ENCODE assay signal across 8 cellular contexts in the genomic region with DNA sequence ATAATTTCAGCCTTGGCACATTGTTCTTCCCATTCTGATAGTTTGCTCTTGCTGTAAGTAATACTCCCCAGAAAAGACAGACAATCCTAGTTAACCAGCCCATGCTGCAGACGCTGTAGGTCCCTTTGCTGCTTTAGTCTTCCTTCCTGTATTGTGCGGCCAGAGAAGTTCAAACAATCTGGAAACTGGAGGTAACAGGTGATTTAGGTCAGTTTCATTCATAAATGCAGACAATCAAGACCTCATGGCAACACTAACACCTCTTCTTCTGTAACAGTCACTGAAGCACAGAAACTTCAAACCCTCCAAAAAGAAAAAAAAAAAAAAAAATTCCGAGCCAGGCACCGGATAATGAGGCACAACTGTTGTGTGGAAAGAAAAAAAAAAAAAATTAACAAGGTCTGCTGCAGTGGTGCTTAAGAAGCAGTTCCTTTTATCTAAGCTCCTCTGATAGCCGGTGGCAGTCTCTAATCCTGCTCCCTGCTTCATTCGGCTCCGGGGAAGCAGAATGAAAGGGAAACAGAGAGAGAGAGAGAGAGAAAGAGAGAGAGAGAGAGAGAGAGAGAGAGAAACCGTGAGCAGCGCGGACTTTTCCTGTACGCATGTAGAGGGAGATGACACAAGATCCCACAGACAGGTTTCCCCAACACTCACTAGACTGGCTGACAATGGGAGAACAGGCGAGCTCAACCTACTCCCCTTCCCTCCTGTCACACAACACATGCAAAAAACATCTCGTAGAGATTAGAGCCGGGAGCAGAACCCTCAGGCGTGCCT. TPM values are rescaled to one million over a fixed set of nuclear protein-coding genes. Genes with fewer than 3 reads are reported as not detected.
DNase-seq lines count a peak whose midpoint lies in the region; ATAC-seq and TF ChIP-seq lines count a peak whose summit lies in the region.

SEMA3A (minus strand) TSS at position 306 of the 777 bp plus-strand sequence; CDS start at position 103, 203 bp downstream.

- no peaks in the 10 kb centered on the region for H3K36me3 Mint-ChIP-seq in activated T-cell treated with anti-CD3 and anti-CD28 coated beads, Interleukin-2, amount 50 U/mL, for 24 hours (ENCODE audit: low read depth)
- H3K36me3 Mint-ChIP-seq in nephron (ENCODE audit: low read depth), result no peaks in the 10 kb centered on the region

- H3K9me3 Mint-ChIP-seq in activated T-cell treated with anti-CD3 and anti-CD28 coated beads, Interleukin-2, amount 50 U/mL, for 24 hours, result no peaks in the 10 kb centered on the region
- H3K9me3 Mint-ChIP-seq in nephron, result no peaks in the 10 kb centered on the region

- H3K27me3 Mint-ChIP-seq in activated T-cell treated with anti-CD3 and anti-CD28 coated beads, Interleukin-2, amount 50 U/mL, for 24 hours, result peaks cover 3% of the 10 kb centered on the region
- H3K27me3 Mint-ChIP-seq in nephron (ENCODE audit: low read depth), result peaks cover 6% of the 10 kb centered on the region

- peak within 1 kb of the TSS; percentile 83 for H3K4me3 Mint-ChIP-seq in activated T-cell treated with anti-CD3 and anti-CD28 coated beads, Interleukin-2, amount 50 U/mL, for 24 hours
- H3K4me3 Mint-ChIP-seq in nephron, result peak within 1 kb of the TSS; percentile 93 to 96 (median 94)

- peak in 2 of 3 donors; percentile 1 to 4 for DNase-seq in stimulated activated CD4-positive, alpha-beta T cell treated with anti-CD3 and anti-CD28 coated beads, Interleukin-12 subunit alpha, Interleukin-12 subunit beta, amount 100 ng/mL, for 48 hours (ENCODE audit: low read depth in 2 of 3, low spot score in 1 of 3)
- no peak for DNase-seq in stimulated activated CD4-positive, alpha-beta T cell treated with anti-CD3 and anti-CD28 coated beads, Interleukin-2, amount 100 ng/mL, for 48 hours
- DNase-seq in NCI-H2227 treated with DMSO at 0.1 percent for 48 hours (lab: John Stamatoyannopoulos, UW) (peak; percentile 55), fibroblast of villous mesenchyme (ENCODE audit: low read depth) (peak; percentile 86), NCI-H345 (lab: John Stamatoyannopoulos, UW) (no peak)
- DNase-seq in activated T-cell treated with anti-CD3 and anti-CD28 coated beads, Interleukin-2, amount 50 U/mL, for 24 hours, result peak; percentile 32

- peak within 1 kb of the TSS; percentile 68 for H3K4me3 ChIP-seq in fibroblast of villous mesenchyme (ENCODE audit: low read depth, low read length)

- peak within 1 kb of the TSS; percentile 58 for H3K27ac Mint-ChIP-seq in activated T-cell treated with anti-CD3 and anti-CD28 coated beads, Interleukin-2, amount 50 U/mL, for 24 hours
- H3K27ac Mint-ChIP-seq in nephron, result peak within 1 kb of the TSS; percentile 82 to 88 (median 85)

- TF ChIP-seq CTCF in fibroblast of villous mesenchyme (IDR thresholded peaks at IDR 0.05; ENCODE audit: insufficient read depth, low read depth, low read length), result no peak
- TF ChIP-seq CTCF in nephron (IDR thresholded peaks at IDR 0.05; ENCODE audit: unreplicated experiment in 3 of 3), result no peak

- peaks cover 28% of the 10 kb centered on the region for H3K4me1 Mint-ChIP-seq in activated T-cell treated with anti-CD3 and anti-CD28 coated beads, Interleukin-2, amount 50 U/mL, for 24 hours (ENCODE audit: low read depth)
- H3K4me1 Mint-ChIP-seq in nephron, result peaks cover 23% of the 10 kb centered on the region

- no peak for ATAC-seq in HG03135 (IDR thresholded peaks at IDR 0.05; ENCODE audit: unreplicated experiment)

RNA-seq across cellular contexts. Expression of gene SEMA3A, which starts in this region (rescaled TPM):
- total RNA-seq in fibroblast of villous mesenchyme, result 37.4 and 47.1 TPM in 2 replicates

Comparison
In these comparisons a context has a peak if more than half of its experiments do, and no peak if none do; other contexts are left out.
1. DNase-seq: peak in stimulated activated CD4-positive, alpha-beta T cell treated with anti-CD3 and anti-CD28 coated beads, Interleukin-12 subunit alpha, Interleukin-12 subunit beta, amount 100 ng/mL, for 48 hours (2 of 3), NCI-H2227 treated with DMSO at 0.1 percent for 48 hours (single experiment), activated T-cell treated with anti-CD3 and anti-CD28 coated beads, Interleukin-2, amount 50 U/mL, for 24 hours (single experiment) and fibroblast of villous mesenchyme (single experiment); none in stimulated activated CD4-positive, alpha-beta T cell treated with anti-CD3 and anti-CD28 coated beads, Interleukin-2, amount 100 ng/mL, for 48 hours (0 of 2) and NCI-H345 (single experiment).